In genomic region chr10:92591550-92592140, GRCh38 we compare ENCODE assay signal across 8 cellular contexts. TPM values are rescaled to one million over a fixed set of nuclear protein-coding genes. Genes with fewer than 3 reads are reported as not detected.
DNase-seq lines count a peak whose midpoint lies in the region; ATAC-seq and TF ChIP-seq lines count a peak whose summit lies in the region.

No MANE protein-coding gene starts in this region.

- H3K9me3 Mint-ChIP-seq in H9 = no peaks in the 10 kb centered on the region

- H3K14ac ChIP-seq in H9 (ENCODE audit: insufficient read depth, low read length) = no peak overlapping the region

- in situ Hi-C loops in G401 (cut with HindIII; ENCODE audit: low sequenced_read_pairs) = loop anchor here (10.0 kb wide), 1 partner anchor 53 kb away; no protein-coding TSS in a partner anchor

- TF ChIP-seq CTCF in H9 (conservative IDR thresholded peaks at IDR 0.05) (no peak), gastroesophageal sphincter (IDR thresholded peaks at IDR 0.05) (peak in 2 of 4 experiments; percentile 15 to 33)

- WGBS in H9 (ENCODE audit: extremely low coverage, insufficient read length, low lambda C conversion rate) = no CpG with 5 or more reads among the region's 44 CpGs
- WGBS in gastroesophageal sphincter (ENCODE audit: low coverage in 1 of 2), 2 donors = 15 to 24% methylated on average over 3 to 9 of the region's 44 CpGs

- no peak overlapping the region for H3T11ph ChIP-seq in H9 (ENCODE audit: low read length)

- H3K79me2 ChIP-seq in H9 (ENCODE audit: insufficient read depth, low read length) = peaks cover 29% of the 10 kb centered on the region

- peak overlapping the region; percentile 88 to 98 (median 94) for H3K27ac Mint-ChIP-seq in H9

- H3K4me1 ChIP-seq in H9 (ENCODE audit: insufficient read depth, low read length) (no peaks in the 10 kb centered on the region), gastroesophageal sphincter (peaks cover 0 to 31% (median 0%) of the 10 kb centered on the region in 3 donors)

- no peak overlapping the region for H4K8ac ChIP-seq in H9 (replicated peaks; ENCODE audit: insufficient read length, low read depth, low read length)

- peak overlapping the region; percentile 38 for H2BK120ac ChIP-seq in H9 (ENCODE audit: low read depth, low read length, poor library complexity, severe bottlenecking)

- peaks cover 35 to 45% of the 10 kb centered on the region in 2 experiments for H3K4me1 Mint-ChIP-seq in H9

- no peak overlapping the region for H2BK5ac ChIP-seq in H9 (ENCODE audit: insufficient read length, low read length)

- H2AK5ac ChIP-seq in H9 (ENCODE audit: insufficient read length, low read length) = no peak overlapping the region

- H3K36me3 Mint-ChIP-seq in H9 (ENCODE audit: insufficient read depth in 1 of 3, low read depth in 3 of 3) = peaks cover 0 to 5% (median 0%) of the 10 kb centered on the region in 3 experiments; a peak in 2 of 7 replicates

- no peak overlapping the region for H3K18ac ChIP-seq in H9 (ENCODE audit: insufficient read length, low read depth, low read length)

- no peaks in the 10 kb centered on the region for H3K79me1 ChIP-seq in H9 (ENCODE audit: insufficient read depth, low read depth, low read length, poor library complexity, severe bottlenecking)

- no peaks in the 10 kb centered on the region for H3K36me3 ChIP-seq in gastroesophageal sphincter

- ATAC-seq in gastroesophageal sphincter = peak; percentile 95

- H4K5ac ChIP-seq in H9 (ENCODE audit: insufficient read length, low read depth, low read length) = no peak overlapping the region

- peak overlapping the region; percentile 67 for H2AFZ ChIP-seq in H9 (ENCODE audit: low read length)

- peak overlapping the region; percentile 52 for H3K4me2 ChIP-seq in H9 (ENCODE audit: insufficient read depth, insufficient read length, low read length)

- no peak overlapping the region for H2BK12ac ChIP-seq in H9 (ENCODE audit: insufficient read length, low read depth, low read length)

- no peak overlapping the region for H2BK20ac ChIP-seq in H9 (ENCODE audit: low read depth, low read length, poor library complexity, severe bottlenecking)

- no peak overlapping the region; the same call in 1 of the 2 replicates for H3K4ac ChIP-seq in H9 (ENCODE audit: low read depth, low read length)

- H3K27ac ChIP-seq in H9 (ENCODE audit: insufficient read length, low read depth, low read length) (peak overlapping the region; percentile 36), gastroesophageal sphincter (peak overlapping the region; percentile 88 to 98 (median 94))

- H2BK15ac ChIP-seq in H9 (ENCODE audit: low read depth, low read length) = no peak overlapping the region

- H3K27me3 ChIP-seq in H9 (ENCODE audit: insufficient read depth, low read length) = no peaks in the 10 kb centered on the region
- H3K27me3 ChIP-seq in gastroesophageal sphincter = no peaks in the 10 kb centered on the region

- no peaks in the 10 kb centered on the region; the same call in 1 of the 2 replicates for H3K27me3 Mint-ChIP-seq in H9 (ENCODE audit: low read depth)

- H3K9me3 ChIP-seq in H9 (ENCODE audit: control insufficient read depth, low read depth, low read length) = no peaks in the 10 kb centered on the region
- H3K9me3 ChIP-seq in gastroesophageal sphincter = no peaks in the 10 kb centered on the region

- H4K91ac ChIP-seq in H9 (ENCODE audit: insufficient read length, low read depth, low read length) = no peak overlapping the region

- H3K4me3 Mint-ChIP-seq in H9 = peak overlapping the region; percentile 96

- TF ChIP-seq EP300 in gastroesophageal sphincter (IDR thresholded peaks at IDR 0.05) = no peak

- no peaks in the 10 kb centered on the region for H4K20me1 ChIP-seq in H9 (ENCODE audit: control insufficient read depth, insufficient read depth, insufficient read length)

- peaks cover 11% of the 10 kb centered on the region for H3K23me2 ChIP-seq in H9 (ENCODE audit: insufficient read length, low read depth, low read length, poor library complexity, severe bottlenecking)

- peak; percentile 67 to 73 for TF ChIP-seq POLR2A in gastroesophageal sphincter (IDR thresholded peaks at IDR 0.05)

- H3K9ac ChIP-seq in H9 (ENCODE audit: extremely low read depth, insufficient read length, low read length) = peak overlapping the region; percentile 30

- H3K4me3 ChIP-seq in gastroesophageal sphincter = peak overlapping the region; percentile 64 to 71

- no peak overlapping the region for H3K23ac ChIP-seq in H9 (ENCODE audit: insufficient read length, low read depth, low read length)

- H3K56ac ChIP-seq in H9 (ENCODE audit: insufficient read length, low read depth, low read length) = no peak overlapping the region

- DNase-seq in G401 (ENCODE audit: low spot score) (peak; percentile 87), H9 (peak; percentile 93), M059J (ENCODE audit: low read depth) (peak; percentile 84), SIG-M5 treated with dmso at 0.1 percent for 504 hours (lab: John Stamatoyannopoulos, UW; ENCODE audit: unreplicated experiment) (peak; percentile 89), nucleus accumbens (lab: John Stamatoyannopoulos, UW) (peak in 55 of 56 donors; percentile 42 to 92 (median 80)), superior temporal gyrus (ENCODE audit: extremely low spot score) (peak; percentile 90)
- DNase-seq in activated naive CD4-positive, alpha-beta T cell treated with Interleukin-2 at 50 U/mL for 16 hours = peak; percentile 90

RNA-seq across cellular contexts. Expression of gene KIF11, which starts 1.3 kb away (rescaled TPM):
- 18.6 and 39.8 TPM in 2 replicates for total RNA-seq in G401 (2014; rRNA removed; shearing (Covaris generic))
- 52.4 and 54.4 TPM in 2 replicates for total RNA-seq in H9 (2021)
- 35.0 and 56.1 TPM in 2 replicates for total RNA-seq in M059J (2014; rRNA removed; shearing (Covaris generic))
- 1 to 10 TPM in 1 of 4 donors, under 1 TPM in 3; 0.27 to 1.6 (median 0.44) TPM for total RNA-seq in gastroesophageal sphincter

RNA-seq across cellular contexts. Expression of gene IDE, which starts 17.8 kb away (rescaled TPM):
- total RNA-seq in G401 (2014; rRNA removed; shearing (Covaris generic)) = 30.3 and 45.0 TPM in 2 replicates
- total RNA-seq in H9 (2021) (45.0 and 48.9 TPM in 2 replicates), gastroesophageal sphincter (10 to 100 TPM; 27.7 to 47.3 (median 41.2) TPM)
- 18.3 and 28.3 TPM in 2 replicates for total RNA-seq in M059J (2014; rRNA removed; shearing (Covaris generic))

Comparison
In these comparisons a context has a peak if more than half of its experiments do, and no peak if none do; other contexts are left out.
1. Peak in every context shown above with its lines: DNase-seq, ATAC-seq, H3K4me3 ChIP-seq and H3K27ac ChIP-seq.